ENCODE assay signal across 14 cellular contexts in the genomic region with DNA sequence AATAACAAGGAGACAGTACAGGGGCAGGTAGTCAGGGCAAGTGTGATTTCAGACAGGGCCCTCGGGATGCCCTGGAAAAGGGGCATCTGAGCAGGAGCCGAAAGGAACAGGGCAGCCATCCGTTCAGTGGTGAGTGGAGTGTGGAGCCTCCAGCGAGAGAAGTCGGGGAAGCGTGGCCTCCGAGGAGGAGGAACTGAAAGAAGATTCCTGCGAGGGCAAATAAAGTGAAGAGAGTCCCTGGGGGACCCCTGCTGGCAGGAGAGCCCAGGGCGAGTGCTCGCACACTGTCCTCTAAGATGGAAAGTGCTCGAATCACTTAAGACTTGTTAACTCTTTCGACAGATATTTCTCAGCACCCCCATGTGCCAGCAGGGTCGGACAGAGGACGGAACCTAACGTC. TPM values are rescaled to one million over a fixed set of nuclear protein-coding genes. Genes with fewer than 3 reads are reported as not detected.
DNase-seq lines count a peak whose midpoint lies in the region; ATAC-seq, FAIRE-seq and TF ChIP-seq lines count a peak whose summit lies in the region.
"Had no signal": no experiment of that assay in that cellular context is flagged by ENCODE, and none has a peak within 500 bp of the region (broad histone marks: within the 10 kb centered on the region; RNA-seq: fewer than 3 reads in every experiment).

No MANE protein-coding gene starts in this region.

- no peak overlapping the region for H2BK15ac ChIP-seq in mesendoderm (replicated peaks; ENCODE audit: low read depth)

- TF ChIP-seq CTCF in brain microvascular endothelial cell (IDR thresholded peaks at IDR 0.05; ENCODE audit: low read depth, low read length, missing control alignments) = peak; percentile 63
- no peak for TF ChIP-seq CTCF in suprapubic skin (IDR thresholded peaks at IDR 0.05)

- H4K8ac ChIP-seq in mesendoderm (ENCODE audit: low read depth, low read length) = no peak overlapping the region

- no peaks in the 10 kb centered on the region for H3K27me3 ChIP-seq in Karpas-422 (ENCODE audit: low read length)
- H3K27me3 ChIP-seq in brain microvascular endothelial cell (replicated peaks) = no peaks in the 10 kb centered on the region
- no peaks in the 10 kb centered on the region for H3K27me3 ChIP-seq in mesendoderm (ENCODE audit: insufficient read depth, low read length, poor library complexity)
- no peaks in the 10 kb centered on the region for H3K27me3 ChIP-seq in suprapubic skin

- DNase-seq in DMS153 (lab: John Stamatoyannopoulos, UW) = peak; percentile 12
- DNase-seq in Karpas-422 = peak; percentile 42
- DNase-seq in brain microvascular endothelial cell = peak; percentile 9
- DNase-seq in mesendoderm = peak; percentile 19
- DNase-seq in suprapubic skin (ENCODE audit: low spot score in 2 of 2) = no peak
- DNase-seq in GM12892 (ENCODE audit: insufficient read length) = no peak
- DNase-seq: activated CD4-positive, alpha-beta T cell treated with anti-CD3 and anti-CD28 coated beads for 4 hours; HCEC 1CT; NCI-H1694 had no signal

- TF ChIP-seq EP300 in suprapubic skin (IDR thresholded peaks at IDR 0.05) = no peak

- H3K9me2 ChIP-seq in Karpas-422 (replicated peaks; ENCODE audit: insufficient read depth, low read length) = no peaks in the 10 kb centered on the region

- no peak overlapping the region for H2BK120ac ChIP-seq in mesendoderm (ENCODE audit: low read depth, low read length)

- H3K79me1 ChIP-seq in mesendoderm (ENCODE audit: low read length) = no peaks in the 10 kb centered on the region

- H2AFZ ChIP-seq in Karpas-422 (ENCODE audit: low read length) = no peak overlapping the region
- H2AFZ ChIP-seq: parathyroid adenoma had no signal

- no peak for FAIRE-seq in GM12892 (lab: Jason Lieb, UNC)

- H3K56ac ChIP-seq in mesendoderm (ENCODE audit: low read length) = peak overlapping the region; percentile 70

- no peak for ATAC-seq in GM18861 (IDR thresholded peaks at IDR 0.05; ENCODE audit: unreplicated experiment)
- no peak for ATAC-seq in activated CD4-positive, CD25-positive, alpha-beta regulatory T cell treated with anti-CD3 and anti-CD28 coated beads, Interleukin-2, amount 50 U/mL, for 24 hours

- no peaks in the 10 kb centered on the region for H3K79me2 ChIP-seq in Karpas-422 (ENCODE audit: low read length)
- H3K79me2 ChIP-seq in mesendoderm (ENCODE audit: control insufficient read depth, insufficient read depth, low read length) = no peaks in the 10 kb centered on the region
- H3K79me2 ChIP-seq: parathyroid adenoma had no signal

- no peak overlapping the region for H3K18ac ChIP-seq in mesendoderm (ENCODE audit: low read length)

- peak overlapping the region; percentile 24 for H3K23ac ChIP-seq in mesendoderm (ENCODE audit: low read length)

- H4K5ac ChIP-seq in mesendoderm (ENCODE audit: low read length) = no peak overlapping the region

- H3K36me3 ChIP-seq in Karpas-422 (ENCODE audit: insufficient read depth, low read length) (no peaks in the 10 kb centered on the region), brain microvascular endothelial cell (replicated peaks) (no peaks in the 10 kb centered on the region), mesendoderm (ENCODE audit: control insufficient read depth, insufficient read depth, low read length) (no peaks in the 10 kb centered on the region), suprapubic skin (no peaks in the 10 kb centered on the region)

- no peak overlapping the region for H3K9ac ChIP-seq in Karpas-422 (ENCODE audit: low read length)
- H3K9ac ChIP-seq in mesendoderm (ENCODE audit: low read length) = no peak overlapping the region
- H3K9ac ChIP-seq: parathyroid adenoma had no signal

- H2AK5ac ChIP-seq in mesendoderm (ENCODE audit: low read length) = no peak overlapping the region

- H3K4me2 ChIP-seq in Karpas-422 (ENCODE audit: low read depth, low read length, poor library complexity, severe bottlenecking) (no peak overlapping the region), mesendoderm (ENCODE audit: low read length) (no peak overlapping the region)

- no peak overlapping the region for H3K27ac ChIP-seq in Karpas-422 (ENCODE audit: low read length)
- no peak overlapping the region for H3K27ac ChIP-seq in brain microvascular endothelial cell
- no peak overlapping the region for H3K27ac ChIP-seq in mesendoderm (ENCODE audit: low read depth, low read length)
- no peak overlapping the region for H3K27ac ChIP-seq in suprapubic skin
- H3K27ac ChIP-seq: parathyroid adenoma had no signal

- no peaks in the 10 kb centered on the region for H3K4me1 ChIP-seq in Karpas-422 (ENCODE audit: low read length)
- peaks cover 8% of the 10 kb centered on the region for H3K4me1 ChIP-seq in mesendoderm (ENCODE audit: control insufficient read depth, low read depth, low read length)
- H3K4me1 ChIP-seq in suprapubic skin = no peaks in the 10 kb centered on the region
- H3K4me1 ChIP-seq: parathyroid adenoma had no signal

- no peak overlapping the region for H3K4me3 ChIP-seq in Karpas-422 (ENCODE audit: low read length)
- H3K4me3 ChIP-seq in brain microvascular endothelial cell (ENCODE audit: low read depth, low read length) = no peak overlapping the region
- no peak overlapping the region for H3K4me3 ChIP-seq in mesendoderm (ENCODE audit: low read length)
- H3K4me3 ChIP-seq in suprapubic skin = no peak overlapping the region

- no peak overlapping the region for H3K4ac ChIP-seq in mesendoderm (ENCODE audit: low read depth, low read length)

- H2BK5ac ChIP-seq in mesendoderm (ENCODE audit: low read length) = no peak overlapping the region

- in situ Hi-C loops in brain microvascular endothelial cell (cut with HindIII; ENCODE audit: low pct_ligation_motif_present, low sequenced_read_pairs) = no loop called here

- H4K20me1 ChIP-seq in Karpas-422 (ENCODE audit: insufficient read depth, low read depth, low read length) = no peaks in the 10 kb centered on the region

- H3K9me3 ChIP-seq in Karpas-422 (ENCODE audit: low read length) (no peaks in the 10 kb centered on the region), suprapubic skin (no peaks in the 10 kb centered on the region)

- TF ChIP-seq POLR2A in suprapubic skin (IDR thresholded peaks at IDR 0.05) (no peak), GM12892 (IDR thresholded peaks at IDR 0.05; ENCODE audit: low read depth, low read length) (no peak)

- WGBS in mesendoderm (ENCODE audit: extremely low coverage, insufficient coverage, low lambda C conversion rate) = no CpG with 5 or more reads among the region's 15 CpGs
- 41% methylated on average over 9 of the region's 15 CpGs for WGBS in suprapubic skin

RNA-seq across cellular contexts. Expression of a gene that starts 3.5 kb away (rescaled TPM):
- total RNA-seq in Karpas-422 (2014; rRNA removed; shearing (Covaris generic); ENCODE audit: low replicate concordance) = not detected in 2 replicates
- polyA plus RNA-seq in mesendoderm (2013, experiment 1 of 2) = 0.07 TPM
- 0.21 TPM for polyA plus RNA-seq in mesendoderm (2013, experiment 2 of 2)
- not detected for total RNA-seq in suprapubic skin
- polyA plus RNA-seq in GM12892 (2012; ENCODE audit: missing spikeins) = not detected
- total RNA-seq: Daoy, kidney epithelial cell had no signal

Comparison
In these comparisons a context has a peak if more than half of its experiments do, and no peak if none do; other contexts are left out.
1. DNase-seq: peak in DMS153 (single experiment), Karpas-422 (single experiment), brain microvascular endothelial cell (single experiment) and mesendoderm (single experiment); none in suprapubic skin (0 of 2) and GM12892 (single experiment).